ENCODE assay signal across 12 cellular contexts in genomic region chr7:144351667-144352066, GRCh38. TPM values are rescaled to one million over a fixed set of nuclear protein-coding genes. Genes with fewer than 3 reads are reported as not detected.
DNase-seq lines count a peak whose midpoint lies in the region; ATAC-seq, FAIRE-seq and TF ChIP-seq lines count a peak whose summit lies in the region.
"Not testable (repeated sequence)": the region's sequence is repeated elsewhere in the genome, so short reads cannot be mapped to it uniquely, and the experiment has no call there.
"Had no signal": no experiment of that assay in that cellular context is flagged by ENCODE, and none has a peak within 500 bp of the region (broad histone marks: within the 10 kb centered on the region; RNA-seq: fewer than 3 reads in every experiment).

No MANE protein-coding gene starts in this region.

- H3K4me3 ChIP-seq in NB4 (ENCODE audit: low read depth, low read length); esophagus muscularis mucosa; mesenchymal stem cell (ENCODE audit: insufficient read depth in 1 of 2, low read depth in 1 of 2, low read length in 2 of 2): not testable (repeated sequence)

- H2AFZ ChIP-seq in mesenchymal stem cell (ENCODE audit: low read depth, low read length): not testable (repeated sequence)

- ATAC-seq in Right ventricle myocardium inferior: not testable (repeated sequence)

- H2BK120ac ChIP-seq in mesenchymal stem cell (ENCODE audit: low read depth, low read length): not testable (repeated sequence)

- H3K9me3 ChIP-seq in esophagus muscularis mucosa; mesenchymal stem cell (ENCODE audit: control insufficient read depth, low read length): not testable (repeated sequence)

- H3K36me3 ChIP-seq in esophagus muscularis mucosa; mesenchymal stem cell (ENCODE audit: control insufficient read depth in 1 of 2, insufficient read depth in 2 of 2, low read depth in 1 of 2, low read length in 2 of 2): not testable (repeated sequence)

- H3K79me1 ChIP-seq in mesenchymal stem cell (replicated peaks; ENCODE audit: low read length, poor library complexity, severe bottlenecking): not testable (repeated sequence)

- not testable (repeated sequence) for H2BK5ac ChIP-seq in mesenchymal stem cell (ENCODE audit: low read depth, low read length, poor library complexity, severe bottlenecking)

- not testable (repeated sequence) for H3K36me3 Mint-ChIP-seq in activated CD4-positive, alpha-beta T cell treated with anti-CD3 and anti-CD28 coated beads, Interleukin-2, amount 10 ng/mL, durations not matched to agents 24 days and 14 days (ENCODE audit: low read depth)

- not testable (repeated sequence) for H4K91ac ChIP-seq in mesenchymal stem cell (ENCODE audit: low read length)

- not testable (repeated sequence) for H3K9ac ChIP-seq in mesenchymal stem cell (ENCODE audit: low read length)

- H3K18ac ChIP-seq in mesenchymal stem cell (ENCODE audit: low read depth in 1 of 2, low read length in 2 of 2): not testable (repeated sequence)

- peak; percentile 50 for FAIRE-seq in GM12891 (lab: Jason Lieb, UNC)

- not testable (repeated sequence) for H3K27ac Mint-ChIP-seq in activated CD4-positive, alpha-beta T cell treated with anti-CD3 and anti-CD28 coated beads, Interleukin-2, amount 10 ng/mL, durations not matched to agents 24 days and 14 days

- intact Hi-C loops in activated CD4-positive, alpha-beta T cell treated with anti-CD3 and anti-CD28 coated beads, Interleukin-2, amount 10 ng/mL, durations not matched to agents 24 days and 14 days (cut with micrococcal nuclease); esophagus muscularis mucosa (cut with DNase I); Right ventricle myocardium inferior (cut with DNase I): not testable (repeated sequence)

- H2BK15ac ChIP-seq in mesenchymal stem cell (ENCODE audit: low read depth, poor library complexity, severe bottlenecking): not testable (repeated sequence)

- not testable (repeated sequence) for H3K4me2 ChIP-seq in mesenchymal stem cell (ENCODE audit: low read length, poor library complexity, severe bottlenecking)

- not testable (repeated sequence) for H3K4me3 Mint-ChIP-seq in activated CD4-positive, alpha-beta T cell treated with anti-CD3 and anti-CD28 coated beads, Interleukin-2, amount 10 ng/mL, durations not matched to agents 24 days and 14 days

- not testable (repeated sequence) for H3K23ac ChIP-seq in mesenchymal stem cell (ENCODE audit: low read length in 2 of 2)

- not testable (repeated sequence) for H3K4ac ChIP-seq in mesenchymal stem cell (ENCODE audit: low read depth in 1 of 2, low read length in 2 of 2)

- H3K27me3 Mint-ChIP-seq in activated CD4-positive, alpha-beta T cell treated with anti-CD3 and anti-CD28 coated beads, Interleukin-2, amount 10 ng/mL, durations not matched to agents 24 days and 14 days: not testable (repeated sequence)

- H3K27ac ChIP-seq in esophagus muscularis mucosa (replicated peaks in 1 of 4); mesenchymal stem cell (ENCODE audit: low read length, poor library complexity, severe bottlenecking): not testable (repeated sequence)

- not testable (repeated sequence) for TF ChIP-seq POLR2A in GM12891 (IDR thresholded peaks at IDR 0.05; ENCODE audit: low read depth, low read length); NB4 (IDR thresholded peaks at IDR 0.05; ENCODE audit: extremely low read depth, insufficient read length); esophagus muscularis mucosa (IDR thresholded peaks at IDR 0.05; ENCODE audit: low read depth)

- peaks cover 0 to 16% (median 0%) of the 10 kb centered on the region in 4 donors for H3K4me1 ChIP-seq in esophagus muscularis mucosa
- H3K4me1 ChIP-seq in mesenchymal stem cell (ENCODE audit: control insufficient read depth, insufficient read depth, low read depth, low read length): not testable (repeated sequence)

- H3K4me1 Mint-ChIP-seq in activated CD4-positive, alpha-beta T cell treated with anti-CD3 and anti-CD28 coated beads, Interleukin-2, amount 10 ng/mL, durations not matched to agents 24 days and 14 days: not testable (repeated sequence)

- not testable (repeated sequence) for H3K27me3 ChIP-seq in esophagus muscularis mucosa; mesenchymal stem cell (ENCODE audit: control insufficient read depth in 1 of 2, insufficient read depth in 1 of 2, low read length in 2 of 2)

- H2BK12ac ChIP-seq in mesenchymal stem cell (ENCODE audit: low read length in 2 of 2): not testable (repeated sequence)

- WGBS in esophagus muscularis mucosa: 71% methylated on average over 2 of the region's 3 CpGs
- WGBS in mesenchymal stem cell: 93% methylated on average over 2 of the region's 3 CpGs

- not testable (repeated sequence) for H3K14ac ChIP-seq in mesenchymal stem cell (ENCODE audit: low read length in 2 of 2)

- TF ChIP-seq CTCF in NB4 (IDR thresholded peaks at IDR 0.05; ENCODE audit: low read depth, low read length); esophagus muscularis mucosa (IDR thresholded peaks at IDR 0.05): not testable (repeated sequence)

- not testable (repeated sequence) for DNase-seq in GM12891 (ENCODE audit: insufficient read length, low spot score)
- peak; percentile 0 for DNase-seq in NB4 (ENCODE audit: low read depth)
- DNase-seq in activated CD4-positive, alpha-beta T cell treated with anti-CD3 and anti-CD28 coated beads, Interleukin-2, amount 10 ng/mL, durations not matched to agents 24 days and 14 days: peak; percentile 54
- peak; percentile 37 for DNase-seq in esophagus muscularis mucosa (ENCODE audit: extremely low spot score)
- peak; percentile 43 for DNase-seq in Right ventricle myocardium inferior (ENCODE audit: missing footprints)
- DNase-seq in mesenchymal stem cell: peak; percentile 0
- DNase-seq in putamen (ENCODE audit: low spot score): peak; percentile 16

- TF ChIP-seq EP300 in esophagus muscularis mucosa (IDR thresholded peaks at IDR 0.05): not testable (repeated sequence)

- H4K8ac ChIP-seq in mesenchymal stem cell (ENCODE audit: low read length): not testable (repeated sequence)

- not testable (repeated sequence) for H2AK5ac ChIP-seq in mesenchymal stem cell (ENCODE audit: low read length, severe bottlenecking)

- H3K9me3 Mint-ChIP-seq in activated CD4-positive, alpha-beta T cell treated with anti-CD3 and anti-CD28 coated beads, Interleukin-2, amount 10 ng/mL, durations not matched to agents 24 days and 14 days: not testable (repeated sequence)

RNA-seq across cellular contexts. Expression of gene ARHGEF5, which starts 3.5 kb away (rescaled TPM):
- polyA plus RNA-seq in GM12891 (2012; ENCODE audit: low read depth, missing spikeins): 4.8 TPM
- 8.7 and 9.4 TPM in 2 replicates for total RNA-seq in activated CD4-positive, alpha-beta T cell treated with anti-CD3 and anti-CD28 coated beads, Interleukin-2, amount 10 ng/mL, durations not matched to agents 24 days and 14 days
- total RNA-seq in esophagus muscularis mucosa (10 to 100 TPM in 1 of 4 donors, 1 to 10 TPM in 3; 4.6 to 11.8 (median 8.9) TPM), Right ventricle myocardium inferior (2.4 TPM)
- 4.5 TPM for polyA plus RNA-seq in mesenchymal stem cell (2013, experiment 1 of 2)
- polyA plus RNA-seq in mesenchymal stem cell (2013, experiment 2 of 2): 4.1 TPM
- total RNA-seq: G401 had no signal

RNA-seq across cellular contexts. Expression of gene OR2A1, which starts 39.4 kb away (rescaled TPM):
- 0.39 TPM for polyA plus RNA-seq in GM12891 (2012; ENCODE audit: low read depth, missing spikeins)
- total RNA-seq in activated CD4-positive, alpha-beta T cell treated with anti-CD3 and anti-CD28 coated beads, Interleukin-2, amount 10 ng/mL, durations not matched to agents 24 days and 14 days: not detected in 2 replicates
- total RNA-seq in esophagus muscularis mucosa (under 1 TPM in 3 of 4 donors, not detected in 1; 0.17 to 0.26 (median 0.17) TPM), Right ventricle myocardium inferior (not detected)
- polyA plus RNA-seq in mesenchymal stem cell (2013, experiment 1 of 2): 0.10 TPM
- 0.04 TPM for polyA plus RNA-seq in mesenchymal stem cell (2013, experiment 2 of 2)
- total RNA-seq: CD4-positive, alpha-beta memory T cell; G401; LHCN-M2 had no signal

RNA-seq across cellular contexts. Expression of gene NOBOX, which starts 51.8 kb away (rescaled TPM):
- not detected for polyA plus RNA-seq in GM12891 (2012; ENCODE audit: low read depth, missing spikeins)
- not detected in 2 replicates for total RNA-seq in activated CD4-positive, alpha-beta T cell treated with anti-CD3 and anti-CD28 coated beads, Interleukin-2, amount 10 ng/mL, durations not matched to agents 24 days and 14 days
- total RNA-seq in esophagus muscularis mucosa (not detected), Right ventricle myocardium inferior (not detected)
- not detected for polyA plus RNA-seq in mesenchymal stem cell (2013, experiment 1 of 2)
- not detected for polyA plus RNA-seq in mesenchymal stem cell (2013, experiment 2 of 2)
- total RNA-seq: CD4-positive, alpha-beta memory T cell; Daoy; G401; GM23248; LHCN-M2 had no signal
- polyA plus RNA-seq: CD4-positive, alpha-beta memory T cell; GM23248 had no signal
